ENCODE assay signal across 7 cellular contexts in genomic region chr17:62612289-62612688, GRCh38. TPM values are rescaled to one million over a fixed set of nuclear protein-coding genes. Genes with fewer than 3 reads are reported as not detected.
DNase-seq lines count a peak whose midpoint lies in the region; ATAC-seq, FAIRE-seq and TF ChIP-seq lines count a peak whose summit lies in the region.
"Not testable (repeated sequence)": the region's sequence is repeated elsewhere in the genome, so short reads cannot be mapped to it uniquely, and the experiment has no call there.

No MANE protein-coding gene starts in this region.

- not testable (repeated sequence) for H3K27me3 Mint-ChIP-seq in activated B cell treated with CpG ODN at 0.5 μM for 24 hours; central memory CD8-positive, alpha-beta T cell

- H3K9me3 Mint-ChIP-seq in activated B cell treated with CpG ODN at 0.5 μM for 24 hours; central memory CD8-positive, alpha-beta T cell: not testable (repeated sequence)

- ATAC-seq in activated B cell treated with CpG ODN at 0.5 μM for 24 hours (ENCODE audit: low read depth); central memory CD8-positive, alpha-beta T cell (replicated peaks; ENCODE audit: extremely low read depth, poor library complexity, severe bottlenecking): not testable (repeated sequence)
- ATAC-seq in left cardiac atrium: peak; percentile 52 to 79

- H3K27ac Mint-ChIP-seq in activated B cell treated with CpG ODN at 0.5 μM for 24 hours: peak overlapping the region; percentile 59
- peak overlapping the region; percentile 17 for H3K27ac Mint-ChIP-seq in central memory CD8-positive, alpha-beta T cell (ENCODE audit: low read depth)

- WGBS in mesodermal cell (ENCODE audit: insufficient coverage in 2 of 2), 2 experiments: 96% methylated on average over 4 to 6 of the region's 12 CpGs
- 94% methylated on average over 12 of the region's 12 CpGs for WGBS in sigmoid colon, 2 donors

- not testable (repeated sequence) for DNase-seq in GM12891 (ENCODE audit: insufficient read length, low spot score); activated B cell treated with CpG ODN at 0.5 μM for 24 hours; central memory CD8-positive, alpha-beta T cell (ENCODE audit: low spot score in 2 of 2); left cardiac atrium
- DNase-seq in fibroblast of villous mesenchyme (ENCODE audit: low read depth) (peak; percentile 50), sigmoid colon (peak; percentile 80)

- H3K36me3 ChIP-seq in mesodermal cell (ENCODE audit: control insufficient read depth, insufficient read depth, low read length): peaks cover 68% of the 10 kb centered on the region
- peaks cover 10 to 89% (median 39%) of the 10 kb centered on the region in 4 donors for H3K36me3 ChIP-seq in sigmoid colon

- not testable (repeated sequence) for H3K4me3 Mint-ChIP-seq in activated B cell treated with CpG ODN at 0.5 μM for 24 hours
- H3K4me3 Mint-ChIP-seq in central memory CD8-positive, alpha-beta T cell: peak overlapping the region; percentile 20

- H3K27me3 ChIP-seq in sigmoid colon: not testable (repeated sequence)

- H3K4me1 Mint-ChIP-seq in activated B cell treated with CpG ODN at 0.5 μM for 24 hours: peaks cover 20% of the 10 kb centered on the region
- peaks cover 13% of the 10 kb centered on the region for H3K4me1 Mint-ChIP-seq in central memory CD8-positive, alpha-beta T cell

- POLR2A ChIA-PET in activated B cell treated with CpG ODN at 0.5 μM for 24 hours (lab: Charles Lee): not testable (repeated sequence)

- H3K36me3 Mint-ChIP-seq in activated B cell treated with CpG ODN at 0.5 μM for 24 hours (ENCODE audit: low read depth): peaks cover 83% of the 10 kb centered on the region
- H3K36me3 Mint-ChIP-seq in central memory CD8-positive, alpha-beta T cell (ENCODE audit: insufficient read depth): peaks cover 43% of the 10 kb centered on the region

- not testable (repeated sequence) for TF ChIP-seq EP300 in sigmoid colon (IDR thresholded peaks at IDR 0.05)

- intact Hi-C loops in activated B cell treated with CpG ODN at 0.5 μM for 24 hours (cut with micrococcal nuclease); left cardiac atrium (cut with DNase I); sigmoid colon (cut with DNase I): not testable (repeated sequence)

- TF ChIP-seq CTCF in activated B cell treated with CpG ODN at 0.5 μM for 24 hours (IDR thresholded peaks at IDR 0.05); fibroblast of villous mesenchyme (IDR thresholded peaks at IDR 0.05; ENCODE audit: insufficient read depth, low read depth, low read length); sigmoid colon (IDR thresholded peaks at IDR 0.05): not testable (repeated sequence)

- H3K4me3 ChIP-seq in fibroblast of villous mesenchyme (ENCODE audit: low read depth, low read length); mesodermal cell (ENCODE audit: extremely low read depth, insufficient read depth, low read length, poor library complexity, severe bottlenecking); sigmoid colon: not testable (repeated sequence)

- peak overlapping the region; percentile 23 for H3K27ac ChIP-seq in mesodermal cell (ENCODE audit: low read depth, low read length, severe bottlenecking)
- H3K27ac ChIP-seq in sigmoid colon: peak overlapping the region in 2 of 4 donors; percentile 5 to 13

- CTCF ChIA-PET in activated B cell treated with CpG ODN at 0.5 μM for 24 hours (lab: Charles Lee): not testable (repeated sequence)

- not testable (repeated sequence) for TF ChIP-seq POLR2A in GM12891 (IDR thresholded peaks at IDR 0.05; ENCODE audit: low read depth, low read length); sigmoid colon (IDR thresholded peaks at IDR 0.05)

- not testable (repeated sequence) for H3K9me3 ChIP-seq in mesodermal cell (ENCODE audit: control insufficient read depth, low read length); sigmoid colon

- FAIRE-seq in GM12891 (lab: Jason Lieb, UNC): peak; percentile 60

- H3K4me1 ChIP-seq in mesodermal cell (ENCODE audit: control insufficient read depth, insufficient read depth, low read length, poor library complexity, severe bottlenecking): peaks cover 39% of the 10 kb centered on the region
- H3K4me1 ChIP-seq in sigmoid colon: not testable (repeated sequence)

RNA-seq across cellular contexts. Expression of gene MRC2, which starts 15.2 kb away (rescaled TPM):
- 5.0 TPM for polyA plus RNA-seq in GM12891 (2012; ENCODE audit: low read depth, missing spikeins)
- total RNA-seq in activated B cell treated with CpG ODN at 0.5 μM for 24 hours (0.10 and 0.11 TPM in 2 replicates), fibroblast of villous mesenchyme (336 and 369 TPM in 2 replicates), left cardiac atrium (10 to 100 TPM; 57.5 to 60.6 TPM), sigmoid colon (10 to 100 TPM; 19.6 to 94.4 (median 29.1) TPM)
- 253 TPM for polyA plus RNA-seq in mesodermal cell (2013, experiment 1 of 2)
- polyA plus RNA-seq in mesodermal cell (2013, experiment 2 of 2): 200 TPM
- polyA plus RNA-seq in sigmoid colon: 1 to 10 TPM; 2.5 to 6.9 (median 3.0) TPM

Comparison
In these comparisons a context has a peak if more than half of its experiments do, and no peak if none do; other contexts are left out.
1. RNA of gene MRC2, which starts 15.2 kb away (total RNA-seq): 336 to 369 TPM in fibroblast of villous mesenchyme, 57.5 to 60.6 TPM in left cardiac atrium and 19.6 to 94.4 TPM in sigmoid colon; 0.10 to 0.11 TPM in activated B cell treated with CpG ODN at 0.5 μM for 24 hours; every median in the first group is over 10 times any median in the second.